In genomic region chr3:49415931-49416601, GRCh38 we compare ENCODE assay signal across 9 cellular contexts. TPM values are rescaled to one million over a fixed set of nuclear protein-coding genes. Genes with fewer than 3 reads are reported as not detected.
A peak's percentile ranks its signal among the peaks of the same experiment; 100 is the strongest.
DNase-seq lines count a peak whose midpoint lies in the region; ATAC-seq and TF ChIP-seq lines count a peak whose summit lies in the region.
"Had no signal": no experiment of that assay in that cellular context is flagged by ENCODE, and none has a peak within 500 bp of the region (broad histone marks: within the 10 kb centered on the region; RNA-seq: fewer than 3 reads in every experiment).

No MANE protein-coding gene starts in this region.

- peaks cover 61% of the 10 kb centered on the region for H3K36me3 Mint-ChIP-seq in stimulated activated effector memory CD8-positive, alpha-beta T cell treated with anti-CD3 and anti-CD28 coated beads, Interleukin-12 subunit alpha, Interleukin-12 subunit beta, amount 100 ng/mL, for 72 hours

- H3K4me3 Mint-ChIP-seq in stimulated activated effector memory CD8-positive, alpha-beta T cell treated with anti-CD3 and anti-CD28 coated beads, Interleukin-12 subunit alpha, Interleukin-12 subunit beta, amount 100 ng/mL, for 72 hours: peak overlapping the region; percentile 68

- peak; percentile 53 for ATAC-seq in stimulated activated effector memory CD8-positive, alpha-beta T cell treated with anti-CD3 and anti-CD28 coated beads, Interleukin-12 subunit alpha, Interleukin-12 subunit beta, amount 100 ng/mL, for 72 hours
- ATAC-seq: Panc1 had no signal

- H3K27ac ChIP-seq in hepatocyte: no peak overlapping the region

- H3K9me2 ChIP-seq in hepatocyte (replicated peaks; ENCODE audit: insufficient read depth): no peaks in the 10 kb centered on the region

- peaks cover 26% of the 10 kb centered on the region for H3K79me2 ChIP-seq in hepatocyte

- no peak overlapping the region for H2AFZ ChIP-seq in hepatocyte

- H3K4me2 ChIP-seq in hepatocyte: no peak overlapping the region

- peaks cover 71% of the 10 kb centered on the region for H3K4me1 Mint-ChIP-seq in stimulated activated effector memory CD8-positive, alpha-beta T cell treated with anti-CD3 and anti-CD28 coated beads, Interleukin-12 subunit alpha, Interleukin-12 subunit beta, amount 100 ng/mL, for 72 hours

- peaks cover 1% of the 10 kb centered on the region for H4K20me1 ChIP-seq in hepatocyte (ENCODE audit: insufficient read depth, poor library complexity, severe bottlenecking)

- no peak overlapping the region for H3K4me3 ChIP-seq in hepatocyte

- H3K9me3 ChIP-seq in hepatocyte (ENCODE audit: low read depth): no peaks in the 10 kb centered on the region

- no peaks in the 10 kb centered on the region for H3K27me3 ChIP-seq in hepatocyte

- no peak for TF ChIP-seq CTCF in hepatocyte (IDR thresholded peaks at IDR 0.05; ENCODE audit: poor library complexity)

- no peaks in the 10 kb centered on the region for H3K36me3 ChIP-seq in hepatocyte (replicated peaks; ENCODE audit: insufficient read depth, low read depth)

- H3K27ac Mint-ChIP-seq in stimulated activated effector memory CD8-positive, alpha-beta T cell treated with anti-CD3 and anti-CD28 coated beads, Interleukin-12 subunit alpha, Interleukin-12 subunit beta, amount 100 ng/mL, for 72 hours: peak overlapping the region; percentile 97

- DNase-seq in NCI-H2107 treated with DMSO at 0.1 percent for 48 hours (lab: John Stamatoyannopoulos, UW; ENCODE audit: unreplicated experiment) (peak; percentile 21), NCI-H2107 (lab: John Stamatoyannopoulos, UW) (no peak), kidney tubule cell (ENCODE audit: low spot score) (peak; percentile 28), hepatocyte (ENCODE audit: low spot score) (no peak), NCI-H1092 (lab: John Stamatoyannopoulos, UW) (no peak), midbrain (lab: John Stamatoyannopoulos, UW) (no peak)
- DNase-seq in activated CD8-positive, alpha-beta memory T cell treated with anti-CD3 and anti-CD28 coated beads for 24 hours: peak; percentile 73
- DNase-seq in stimulated activated effector memory CD8-positive, alpha-beta T cell treated with anti-CD3 and anti-CD28 coated beads, Interleukin-12 subunit alpha, Interleukin-12 subunit beta, amount 100 ng/mL, for 72 hours (ENCODE audit: low spot score in 2 of 2): peak; percentile 41 to 80

- no peaks in the 10 kb centered on the region for H3K9me3 Mint-ChIP-seq in stimulated activated effector memory CD8-positive, alpha-beta T cell treated with anti-CD3 and anti-CD28 coated beads, Interleukin-12 subunit alpha, Interleukin-12 subunit beta, amount 100 ng/mL, for 72 hours

- 89% methylated on average over 4 of the region's 4 CpGs for WGBS in hepatocyte (ENCODE audit: low lambda C conversion rate, missing lambda C conversion rate)

- H3K4me1 ChIP-seq in hepatocyte (ENCODE audit: insufficient read depth): peaks cover 8% of the 10 kb centered on the region

RNA-seq across cellular contexts. Expression of gene TCTA, which starts 3.8 kb away (rescaled TPM):
- 20.9 and 24.5 TPM in 2 replicates for total RNA-seq in hepatocyte
- 30.1 and 31.6 TPM in 2 replicates for polyA plus RNA-seq in hepatocyte

RNA-seq across cellular contexts. Expression of gene RHOA, which starts 4.3 kb away (rescaled TPM):
- 434 and 527 TPM in 2 replicates for total RNA-seq in hepatocyte
- 371 and 392 TPM in 2 replicates for polyA plus RNA-seq in hepatocyte

RNA-seq across cellular contexts. Expression of gene AMT, which starts 6.2 kb away (rescaled TPM):
- 19.0 and 26.5 TPM in 2 replicates for total RNA-seq in hepatocyte
- polyA plus RNA-seq in hepatocyte: 32.7 and 39.7 TPM in 2 replicates

RNA-seq across cellular contexts. Expression of gene NICN1, which starts 13.1 kb away (rescaled TPM):
- 6.7 and 8.1 TPM in 2 replicates for total RNA-seq in hepatocyte
- polyA plus RNA-seq in hepatocyte: 10.4 and 14.0 TPM in 2 replicates

RNA-seq across cellular contexts. Expression of gene DAG1, which starts 54.0 kb away (rescaled TPM):
- 59.9 and 63.7 TPM in 2 replicates for total RNA-seq in hepatocyte
- polyA plus RNA-seq in hepatocyte: 44.6 and 50.3 TPM in 2 replicates

Comparison
In these comparisons a context has a peak if more than half of its experiments do, and no peak if none do; other contexts are left out.
1. DNase-seq: peak in NCI-H2107 treated with DMSO at 0.1 percent for 48 hours (single experiment), activated CD8-positive, alpha-beta memory T cell treated with anti-CD3 and anti-CD28 coated beads for 24 hours (single experiment), kidney tubule cell (single experiment) and stimulated activated effector memory CD8-positive, alpha-beta T cell treated with anti-CD3 and anti-CD28 coated beads, Interleukin-12 subunit alpha, Interleukin-12 subunit beta, amount 100 ng/mL, for 72 hours (2 of 2); none in NCI-H2107 (single experiment), hepatocyte (single experiment), NCI-H1092 (single experiment) and midbrain (single experiment).